ENCODE assay signal across 22 cellular contexts in the genomic region with DNA sequence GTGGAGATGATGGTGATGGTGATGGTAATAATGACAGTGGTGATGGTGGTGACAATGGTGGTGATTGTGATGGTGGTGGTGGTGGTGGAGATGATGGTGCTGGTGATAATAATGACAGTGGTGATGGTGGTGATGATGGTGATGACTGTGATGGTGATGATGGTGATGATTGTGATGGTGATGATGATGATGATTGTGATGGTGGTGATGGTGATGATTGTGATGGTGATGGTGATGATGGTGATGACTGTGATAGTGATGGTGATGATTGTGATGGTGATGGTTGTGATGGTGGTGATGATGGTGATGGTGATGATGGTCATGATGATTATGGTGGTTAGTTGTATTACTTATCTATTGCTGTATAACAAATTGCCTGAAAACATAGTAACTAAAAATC.
DNase-seq lines count a peak whose midpoint lies in the region; ATAC-seq, FAIRE-seq and TF ChIP-seq lines count a peak whose summit lies in the region.
"Had no signal": no experiment of that assay in that cellular context is flagged by ENCODE, and none has a peak within 500 bp of the region (broad histone marks: within the 10 kb centered on the region; RNA-seq: fewer than 3 reads in every experiment).

No MANE protein-coding gene starts in this region.

- H3K9me1 ChIP-seq in K562 (ENCODE audit: control insufficient read depth, insufficient read depth, low read length) = no peaks in the 10 kb centered on the region

- H3K79me1 ChIP-seq in neuronal stem cell (ENCODE audit: low read depth, low read length) = peaks cover 1% of the 10 kb centered on the region

- H3K27ac ChIP-seq in HepG2 (ENCODE audit: extremely low read length, insufficient read depth, low read length) = no peak overlapping the region
- H3K27ac ChIP-seq in right lobe of liver = no peak overlapping the region
- H3K27ac ChIP-seq in K562 (ENCODE audit: extremely low read depth, low read depth, low read length) = no peak overlapping the region
- H3K27ac ChIP-seq in neuronal stem cell (replicated peaks; ENCODE audit: low read length) = no peak overlapping the region
- H3K27ac ChIP-seq in Karpas-422 (ENCODE audit: low read length) = no peak overlapping the region
- H3K27ac ChIP-seq: 22Rv1; A549; BLaER1 treated with 17β-estradiol and CSF1 and Interleukin-3, amounts not matched to agents 10 nM and 100 nM; C4-2B had no signal

- FAIRE-seq in HepG2 (lab: Jason Lieb, UNC) (no peak), K562 (lab: Jason Lieb, UNC) (no peak)
- FAIRE-seq: A549, D721Med, G401.6, GM12891, GM19239 had no signal

- POLR2A ChIA-PET in HepG2 (lab: Yijun Ruan, JAX) = no interaction called here
- POLR2A ChIA-PET in K562 (lab: Yijun Ruan, JAX) = no interaction called here

- H3K14ac ChIP-seq in neuronal stem cell (ENCODE audit: low read length) = peak overlapping the region; percentile 39

- no peak overlapping the region for H3K4me3 ChIP-seq in HepG2 (replicated peaks in 1 of 3; ENCODE audit: insufficient read depth in 1 of 3, low read depth in 2 of 3, low read length in 3 of 3)
- H3K4me3 ChIP-seq in right lobe of liver = no peak overlapping the region
- H3K4me3 ChIP-seq in K562 = no peak overlapping the region
- H3K4me3 ChIP-seq in neuronal stem cell (ENCODE audit: low read length in 2 of 2) = peak overlapping the region in 1 of 2 donors; percentile 44
- H3K4me3 ChIP-seq in Karpas-422 (ENCODE audit: low read length) = no peak overlapping the region
- H3K4me3 ChIP-seq: A549; BLaER1 treated with 17β-estradiol and CSF1 and Interleukin-3, amounts not matched to agents 10 nM and 100 nM had no signal

- H3K4me2 ChIP-seq in HepG2 (ENCODE audit: low read depth, low read length) = no peak overlapping the region
- H3K4me2 ChIP-seq in K562 (ENCODE audit: insufficient read depth, low read length) = no peak overlapping the region
- H3K4me2 ChIP-seq in neuronal stem cell (ENCODE audit: insufficient read depth, low read length, poor library complexity, severe bottlenecking) = no peak overlapping the region
- no peak overlapping the region for H3K4me2 ChIP-seq in Karpas-422 (ENCODE audit: low read depth, low read length, poor library complexity, severe bottlenecking)
- H3K4me2 ChIP-seq: A549 had no signal

- no peak overlapping the region for H2BK120ac ChIP-seq in neuronal stem cell (ENCODE audit: low read depth, low read length)

- H4K8ac ChIP-seq in neuronal stem cell (ENCODE audit: low read depth, low read length) = no peak overlapping the region

- DNase-seq in HepG2 (ENCODE audit: low spot score) (no peak), right lobe of liver (no peak), K562 (ENCODE audit: extremely low read depth in 1 of 4, low spot score in 3 of 4) (no peak), neuronal stem cell (ENCODE audit: low spot score) (no peak), SKM-1 (lab: John Stamatoyannopoulos, UW; ENCODE audit: unreplicated experiment) (no peak), Karpas-422 (no peak)
- DNase-seq: AML-193; Caco-2; Calu3; CD4-positive, alpha-beta T cell; CD8-positive, alpha-beta T cell; DMS79 treated with DMSO at 0.1 percent for 48 hours; GF-D8 had no signal

- CTCF ChIA-PET in HepG2 (lab: Yijun Ruan, JAX; ENCODE audit: low intra/inter-chr PET ratio, low total read pairs) (no interaction called here), K562 (lab: Yijun Ruan, JAX; ENCODE audit: low intra/inter-chr PET ratio) (no interaction called here)

- H3K4ac ChIP-seq in neuronal stem cell (ENCODE audit: low read length) = no peak overlapping the region

- intact Hi-C loops in HepG2 (cut with micrococcal nuclease; ENCODE audit: unreplicated experiment) (no loop called here), right lobe of liver (cut with DNase I) (loop anchor here in 1 of 2 donors (10.0 kb wide), 1 partner anchor 160 kb away; no protein-coding TSS in a partner anchor), K562 (cut with micrococcal nuclease) (no loop called here)

- TF ChIP-seq RAD21 in HepG2 (CRISPR knock-in tag; IDR thresholded peaks at IDR 0.05) (no peak), K562 (CRISPR knock-in tag; conservative IDR thresholded peaks at IDR 0.05 in 1 of 2, IDR thresholded peaks at IDR 0.05 in 1 of 2) (no peak)

- no peak overlapping the region for H2BK15ac ChIP-seq in neuronal stem cell (ENCODE audit: low read length)

- H2BK5ac ChIP-seq in neuronal stem cell (ENCODE audit: low read length) = no peak overlapping the region

- H3K79me2 ChIP-seq in HepG2 (ENCODE audit: insufficient read depth, low read length) = no peaks in the 10 kb centered on the region
- H3K79me2 ChIP-seq in K562 (ENCODE audit: control insufficient read depth, insufficient read depth, low read length) = no peaks in the 10 kb centered on the region
- no peaks in the 10 kb centered on the region for H3K79me2 ChIP-seq in Karpas-422 (ENCODE audit: low read length)

- no peaks in the 10 kb centered on the region for H4K20me1 ChIP-seq in HepG2 (ENCODE audit: insufficient read depth, low read length)
- H4K20me1 ChIP-seq in K562 (replicated peaks; ENCODE audit: control insufficient read depth, insufficient read depth, low read length) = no peaks in the 10 kb centered on the region
- no peaks in the 10 kb centered on the region for H4K20me1 ChIP-seq in Karpas-422 (ENCODE audit: insufficient read depth, low read depth, low read length)
- H4K20me1 ChIP-seq: BLaER1 treated with 17β-estradiol and CSF1 and Interleukin-3, amounts not matched to agents 10 nM and 100 nM had no signal

- no peak for TF ChIP-seq EP300 in HepG2 (IDR thresholded peaks at IDR 0.05; ENCODE audit: low read depth in 2 of 2, low read length in 2 of 2)
- no peak for TF ChIP-seq EP300 in HepG2 (CRISPR knock-in tag; IDR thresholded peaks at IDR 0.05; ENCODE audit: borderline replicate concordance)
- no peak for TF ChIP-seq EP300 in K562 (IDR thresholded peaks at IDR 0.05; ENCODE audit: low read length)

- no peak overlapping the region for H2BK12ac ChIP-seq in neuronal stem cell (ENCODE audit: low read length)

- no peak overlapping the region for H3K18ac ChIP-seq in neuronal stem cell (ENCODE audit: low read length)

- no peak for TF ChIP-seq CTCF in HepG2 (CRISPR knock-in tag; IDR thresholded peaks at IDR 0.05)
- TF ChIP-seq CTCF in right lobe of liver (IDR thresholded peaks at IDR 0.05) = no peak
- TF ChIP-seq CTCF in K562 (IDR thresholded peaks at IDR 0.05 in 2 of 3, conservative IDR thresholded peaks at IDR 0.05 in 1 of 3; ENCODE audit: insufficient read depth in 2 of 3, low read depth in 1 of 3, low read length in 3 of 3) = no peak

- H3K23ac ChIP-seq in neuronal stem cell (ENCODE audit: low read depth, low read length, poor library complexity) = no peak overlapping the region

- in situ Hi-C loops in HepG2 (cut with HindIII; ENCODE audit: extremely low pct_ligation_motif_present, low pct_unique_long_range_greater_than_20kb) = loop anchor here (10.0 kb wide), 1 partner anchor 160 kb away; no protein-coding TSS in a partner anchor
- in situ Hi-C loops in K562 (cut with MboI) = no loop called here

- no peaks in the 10 kb centered on the region for H3K36me3 ChIP-seq in HepG2 (replicated peaks in 1 of 2; ENCODE audit: control insufficient read depth in 1 of 2, insufficient read depth in 2 of 2, low read length in 2 of 2)
- no peaks in the 10 kb centered on the region for H3K36me3 ChIP-seq in right lobe of liver
- no peaks in the 10 kb centered on the region for H3K36me3 ChIP-seq in K562 (ENCODE audit: control insufficient read depth, insufficient read depth, low read length)
- peaks cover 0 to 2% of the 10 kb centered on the region in 2 donors for H3K36me3 ChIP-seq in neuronal stem cell (replicated peaks in 1 of 2; ENCODE audit: control insufficient read depth in 2 of 2, insufficient read depth in 2 of 2, low read length in 2 of 2)
- no peaks in the 10 kb centered on the region for H3K36me3 ChIP-seq in Karpas-422 (ENCODE audit: insufficient read depth, low read length)
- H3K36me3 ChIP-seq: BLaER1 treated with 17β-estradiol and CSF1 and Interleukin-3, amounts not matched to agents 10 nM and 100 nM had no signal

- no peak overlapping the region for H4K91ac ChIP-seq in neuronal stem cell (ENCODE audit: low read depth, low read length, poor library complexity)

- no TSS peak for BruUV-seq in HepG2 (replicated peaks; lab: Mats Ljungman, UMichigan)
- no TSS peak for BruUV-seq in K562 (replicated peaks; lab: Mats Ljungman, UMichigan)

- TF ChIP-seq POLR2A in HepG2 (IDR thresholded peaks at IDR 0.05; ENCODE audit: insufficient read depth in 1 of 2, low read depth in 2 of 2, low read length in 2 of 2) (no peak), right lobe of liver (IDR thresholded peaks at IDR 0.05) (no peak), K562 (conservative IDR thresholded peaks at IDR 0.05) (no peak)

- H2AFZ ChIP-seq in HepG2 (ENCODE audit: low read length) (no peak overlapping the region), K562 (ENCODE audit: low read depth, low read length) (no peak overlapping the region), neuronal stem cell (ENCODE audit: low read length) (no peak overlapping the region), Karpas-422 (ENCODE audit: low read length) (no peak overlapping the region)

- no peak overlapping the region for H2AK5ac ChIP-seq in neuronal stem cell (ENCODE audit: low read depth, low read length)

- no peak overlapping the region for H3K9ac ChIP-seq in HepG2 (ENCODE audit: insufficient read depth, low read depth, low read length)
- no peak overlapping the region for H3K9ac ChIP-seq in K562 (ENCODE audit: insufficient read depth in 1 of 2, low read depth in 2 of 2, low read length in 2 of 2)
- no peak overlapping the region for H3K9ac ChIP-seq in neuronal stem cell (ENCODE audit: low read depth, low read length, poor library complexity)
- no peak overlapping the region for H3K9ac ChIP-seq in Karpas-422 (ENCODE audit: low read length)
- H3K9ac ChIP-seq: BLaER1 treated with 17β-estradiol and CSF1 and Interleukin-3, amounts not matched to agents 10 nM and 100 nM had no signal

- H3K9me2 ChIP-seq in Karpas-422 (replicated peaks; ENCODE audit: insufficient read depth, low read length) = no peaks in the 10 kb centered on the region

- H3K27me3 ChIP-seq in HepG2 (ENCODE audit: control insufficient read depth in 1 of 2, insufficient read depth in 2 of 2, low read length in 2 of 2) (peaks cover 11 to 40% of the 10 kb centered on the region in 2 experiments; a peak in 3 of 5 replicates), right lobe of liver (peaks cover 0 to 3% of the 10 kb centered on the region in 2 donors), K562 (ENCODE audit: control insufficient read depth in 2 of 2, insufficient read depth in 2 of 2, low read length in 2 of 2) (peaks cover 24 to 46% of the 10 kb centered on the region in 2 experiments; a peak in 4 of 5 replicates), neuronal stem cell (ENCODE audit: control insufficient read depth in 3 of 3, insufficient read depth in 3 of 3, low read depth in 1 of 3, low read length in 3 of 3) (peaks cover 0 to 34% (median 0%) of the 10 kb centered on the region in 3 experiments), Karpas-422 (ENCODE audit: low read length) (no peaks in the 10 kb centered on the region)

- H3K9me3 ChIP-seq in HepG2 (ENCODE audit: low read length) (peaks cover 3% of the 10 kb centered on the region; the same call in 1 of the 2 replicates), right lobe of liver (no peaks in the 10 kb centered on the region), K562 (replicated peaks; ENCODE audit: control insufficient read depth, insufficient read depth, low read depth, low read length) (0 out of 2 replicates have a peak, but pooled peaks cover 3% of the 10 kb centered on the region), neuronal stem cell (replicated peaks in 1 of 2; ENCODE audit: control insufficient read depth in 2 of 2, insufficient read depth in 1 of 2, low read depth in 1 of 2, low read length in 2 of 2) (peaks cover 0 to 4% of the 10 kb centered on the region in 2 donors), Karpas-422 (ENCODE audit: low read length) (peaks cover 13% of the 10 kb centered on the region)
- H3K9me3 ChIP-seq: A549, Caco-2 had no signal

- ATAC-seq in HepG2 (no peak), right lobe of liver (no peak), K562 (no peak), HG02852 (IDR thresholded peaks at IDR 0.05; ENCODE audit: unreplicated experiment) (no peak)
- ATAC-seq: A549; CD8-positive, alpha-beta T cell had no signal

- no peaks in the 10 kb centered on the region for H3K4me1 ChIP-seq in HepG2 (ENCODE audit: insufficient read depth, low read length)
- H3K4me1 ChIP-seq in right lobe of liver = no peaks in the 10 kb centered on the region
- peaks cover 0 to 51% of the 10 kb centered on the region in 2 experiments; a peak in 3 of 5 replicates for H3K4me1 ChIP-seq in K562 (replicated peaks in 1 of 2; ENCODE audit: control insufficient read depth in 2 of 2, insufficient read depth in 2 of 2, low read length in 2 of 2)
- peaks cover 0 to 1% of the 10 kb centered on the region in 2 donors for H3K4me1 ChIP-seq in neuronal stem cell (ENCODE audit: control insufficient read depth in 2 of 2, insufficient read depth in 1 of 2, low read depth in 1 of 2, low read length in 2 of 2)
- no peaks in the 10 kb centered on the region for H3K4me1 ChIP-seq in Karpas-422 (ENCODE audit: low read length)
- H3K4me1 ChIP-seq: A549, Caco-2 had no signal
